ENCODE assay signal across 17 cellular contexts in genomic region chrX:79556750-79557149, GRCh38.
DNase-seq lines count a peak whose midpoint lies in the region; ATAC-seq, FAIRE-seq and TF ChIP-seq lines count a peak whose summit lies in the region.
"Had no signal": no experiment of that assay in that cellular context is flagged by ENCODE, and none has a peak within 500 bp of the region (broad histone marks: within the 10 kb centered on the region; RNA-seq: fewer than 3 reads in every experiment).

No MANE protein-coding gene starts in this region.

- H3K9me2 ChIP-seq in SK-N-SH: no peaks in the 10 kb centered on the region

- in situ Hi-C loops in KBM-7 (cut with MboI; ENCODE audit: low pct_unique_long_range_greater_than_20kb, low sequenced_read_pairs): no loop called here

- H3K9ac ChIP-seq in SK-N-SH (no peak overlapping the region), astrocyte (ENCODE audit: low read length) (no peak overlapping the region)

- no peaks in the 10 kb centered on the region for H3K4me1 Mint-ChIP-seq in astrocyte (ENCODE audit: low read depth, unreplicated experiment)
- H3K4me1 Mint-ChIP-seq: CD4-positive, alpha-beta memory T cell had no signal

- no peak overlapping the region for H2AFZ ChIP-seq in SK-N-SH (ENCODE audit: low read depth)
- H2AFZ ChIP-seq in astrocyte (ENCODE audit: low read depth, low read length): no peak overlapping the region

- H3K79me2 ChIP-seq in SK-N-SH (ENCODE audit: insufficient read depth) (no peaks in the 10 kb centered on the region), astrocyte (ENCODE audit: insufficient read depth, low read length) (no peaks in the 10 kb centered on the region)

- no peak overlapping the region for H3K4me3 Mint-ChIP-seq in astrocyte (ENCODE audit: unreplicated experiment)
- H3K4me3 Mint-ChIP-seq: CD4-positive, alpha-beta memory T cell; HFFc6 had no signal

- peak overlapping the region in 1 of 2 experiments; percentile 48; a peak in 2 of 4 replicates for H3K27ac ChIP-seq in SK-N-SH (ENCODE audit: low read depth in 2 of 2, low read length in 1 of 2)
- H3K27ac ChIP-seq in astrocyte (ENCODE audit: low read depth, low read length): no peak overlapping the region
- H3K27ac ChIP-seq: 22Rv1, C4-2B had no signal

- no peaks in the 10 kb centered on the region; a peak in 1 of 4 replicates for H3K4me1 ChIP-seq in SK-N-SH (ENCODE audit: control insufficient read depth in 1 of 2, insufficient read depth in 2 of 2, low read depth in 1 of 2, low read length in 1 of 2)
- H3K4me1 ChIP-seq in astrocyte (ENCODE audit: insufficient read depth, low read length): no peaks in the 10 kb centered on the region

- no peak for ATAC-seq in SK-N-SH treated with all-trans-retinoic acid at 6 μM for 48 hours

- TF ChIP-seq RAD21 in SK-N-SH (IDR thresholded peaks at IDR 0.05; ENCODE audit: low read length): no peak

- CTCF ChIA-PET in SK-N-SH (lab: Yijun Ruan, JAX): no interaction called here

- no peak for DNase-seq in SK-N-SH
- DNase-seq in KBM-7: peak; percentile 4
- DNase-seq in astrocyte (ENCODE audit: low read depth): no peak
- DNase-seq in putamen (ENCODE audit: low spot score): peak; percentile 55
- DNase-seq in NCI-H2227 (lab: John Stamatoyannopoulos, UW; ENCODE audit: unreplicated experiment): no peak
- DNase-seq in glomerular visceral epithelial cell (ENCODE audit: extremely low spot score): no peak
- DNase-seq in NCI-H2107 treated with DMSO at 0.1 percent for 48 hours (lab: John Stamatoyannopoulos, UW; ENCODE audit: unreplicated experiment): no peak
- DNase-seq: AML-193; CD4-positive, alpha-beta memory T cell; COR-L47; DMS53; GF-D8; HCEC 1CT; HFFc6 had no signal

- H3K36me3 ChIP-seq in SK-N-SH (replicated peaks in 1 of 2; ENCODE audit: control insufficient read depth in 1 of 2, insufficient read depth in 2 of 2, low read length in 1 of 2): no peaks in the 10 kb centered on the region
- no peaks in the 10 kb centered on the region for H3K36me3 ChIP-seq in astrocyte (ENCODE audit: insufficient read depth, low read length)

- H3K4me3 ChIP-seq in SK-N-SH (ENCODE audit: low read depth in 2 of 2, low read length in 1 of 2): no peak overlapping the region
- H3K4me3 ChIP-seq in astrocyte (ENCODE audit: insufficient read depth, low read depth, low read length): no peak overlapping the region

- POLR2A ChIA-PET in SK-N-SH (lab: Yijun Ruan, JAX): no interaction called here

- H3K27me3 ChIP-seq in SK-N-SH (ENCODE audit: insufficient read depth) (no peaks in the 10 kb centered on the region), astrocyte (ENCODE audit: insufficient read depth, low read length) (no peaks in the 10 kb centered on the region)

- TF ChIP-seq EP300 in SK-N-SH (IDR thresholded peaks at IDR 0.05; ENCODE audit: borderline replicate concordance in 1 of 2, low read depth in 1 of 2, low read length in 1 of 2): no peak

- TF ChIP-seq CTCF in SK-N-SH (IDR thresholded peaks at IDR 0.05) (no peak), astrocyte (IDR thresholded peaks at IDR 0.05; ENCODE audit: insufficient read depth, low read depth, low read length) (no peak)

- peak; percentile 80 for FAIRE-seq in astrocyte (lab: Jason Lieb, UNC)

- H3K9me3 ChIP-seq in SK-N-SH (no peaks in the 10 kb centered on the region), astrocyte (ENCODE audit: insufficient read depth, low read depth, low read length) (no peaks in the 10 kb centered on the region)

- H4K20me1 ChIP-seq in SK-N-SH (ENCODE audit: insufficient read depth) (no peaks in the 10 kb centered on the region), astrocyte (ENCODE audit: insufficient read depth, low read length) (no peaks in the 10 kb centered on the region)

- no peaks in the 10 kb centered on the region for H3K36me3 Mint-ChIP-seq in astrocyte (ENCODE audit: low read depth, unreplicated experiment)
- H3K36me3 Mint-ChIP-seq: CD4-positive, alpha-beta memory T cell had no signal

- H3K9me3 Mint-ChIP-seq in astrocyte (ENCODE audit: unreplicated experiment): no peaks in the 10 kb centered on the region
- H3K9me3 Mint-ChIP-seq: HFFc6 had no signal

- H3K27ac Mint-ChIP-seq in astrocyte (ENCODE audit: unreplicated experiment): no peak overlapping the region
- H3K27ac Mint-ChIP-seq: CD4-positive, alpha-beta memory T cell; HFFc6 had no signal

- H3F3A ChIP-seq in SK-N-SH (replicated peaks; ENCODE audit: insufficient read depth): no peaks in the 10 kb centered on the region

- 2% methylated on average over 2 of the region's 2 CpGs for WGBS in SK-N-SH (ENCODE audit: low lambda C conversion rate)

- H3K4me2 ChIP-seq in SK-N-SH: no peak overlapping the region
- no peak overlapping the region for H3K4me2 ChIP-seq in astrocyte (ENCODE audit: low read length)

- H3K27me3 Mint-ChIP-seq in astrocyte (ENCODE audit: low read depth, unreplicated experiment): peaks cover 2% of the 10 kb centered on the region

TF ChIP-seq in SK-N-SH treated with all-trans-retinoic acid at 6 μM for 48 hours, 23 proteins besides CTCF, POLR2A, EP300 and RAD21:
- no peak for TF ChIP-seq ZNF565 (CRISPR knock-in tag; conservative IDR thresholded peaks at IDR 0.05; ENCODE audit: low read depth)
- TF ChIP-seq ZFP3 (CRISPR knock-in tag; IDR thresholded peaks at IDR 0.05): no peak
- peak; percentile 36; the same call in 1 of the 2 replicates for TF ChIP-seq CREB5 (CRISPR knock-in tag; IDR thresholded peaks at IDR 0.05; ENCODE audit: low read depth)
- TF ChIP-seq, protein P1, sequence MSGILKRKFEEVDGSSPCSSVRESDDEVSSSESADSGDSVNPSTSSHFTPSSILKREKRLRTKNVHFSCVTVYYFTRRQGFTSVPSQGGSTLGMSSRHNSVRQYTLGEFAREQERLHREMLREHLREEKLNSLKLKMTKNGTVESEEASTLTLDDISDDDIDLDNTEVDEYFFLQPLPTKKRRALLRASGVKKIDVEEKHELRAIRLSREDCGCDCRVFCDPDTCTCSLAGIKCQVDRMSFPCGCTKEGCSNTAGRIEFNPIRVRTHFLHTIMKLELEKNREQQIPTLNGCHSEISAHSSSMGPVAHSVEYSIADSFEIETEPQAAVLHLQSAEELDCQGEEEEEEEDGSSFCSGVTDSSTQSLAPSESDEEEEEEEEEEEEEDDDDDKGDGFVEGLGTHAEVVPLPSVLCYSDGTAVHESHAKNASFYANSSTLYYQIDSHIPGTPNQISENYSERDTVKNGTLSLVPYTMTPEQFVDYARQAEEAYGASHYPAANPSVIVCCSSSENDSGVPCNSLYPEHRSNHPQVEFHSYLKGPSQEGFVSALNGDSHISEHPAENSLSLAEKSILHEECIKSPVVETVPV (CRISPR knock-in tag; IDR thresholded peaks at IDR 0.05): peak; percentile 64; the same call in 1 of the 2 replicates
- 0 out of 2 replicates have a peak, but pooled peaks have one; percentile 32 for TF ChIP-seq ESRRG (CRISPR knock-in tag; IDR thresholded peaks at IDR 0.05)
- no peak for TF ChIP-seq BACH2 (CRISPR knock-in tag; IDR thresholded peaks at IDR 0.05; ENCODE audit: borderline replicate concordance)
- TF ChIP-seq TCF4 (CRISPR knock-in tag; IDR thresholded peaks at IDR 0.05; ENCODE audit: borderline replicate concordance): no peak

TF ChIP-seq in SK-N-SH, 30 proteins besides CTCF, POLR2A, EP300 and RAD21:
- TF ChIP-seq MEF2A (IDR thresholded peaks at IDR 0.05; ENCODE audit: borderline replicate concordance, low read depth) (no peak), ELF1 (IDR thresholded peaks at IDR 0.05) (no peak), NFIC (IDR thresholded peaks at IDR 0.05; ENCODE audit: borderline replicate concordance) (no peak), RFX5 (IDR thresholded peaks at IDR 0.05; ENCODE audit: low read length) (no peak), PBX3 (IDR thresholded peaks at IDR 0.05) (no peak), POLR2AphosphoS5 (IDR thresholded peaks at IDR 0.05; ENCODE audit: low read depth, low read length) (no peak), CHD2 (IDR thresholded peaks at IDR 0.05; ENCODE audit: low read length, partially characterized antibody) (no peak), SIN3A (IDR thresholded peaks at IDR 0.05; ENCODE audit: borderline replicate concordance, low read depth, low read length) (no peak), TCF12 (IDR thresholded peaks at IDR 0.05) (no peak), MXI1 (IDR thresholded peaks at IDR 0.05; ENCODE audit: low read depth, low read length) (no peak), RXRA (IDR thresholded peaks at IDR 0.05; ENCODE audit: borderline replicate concordance, low read depth) (no peak), NRF1 (IDR thresholded peaks at IDR 0.05; ENCODE audit: low read depth, low read length) (no peak)
- TF ChIP-seq, protein P2, sequence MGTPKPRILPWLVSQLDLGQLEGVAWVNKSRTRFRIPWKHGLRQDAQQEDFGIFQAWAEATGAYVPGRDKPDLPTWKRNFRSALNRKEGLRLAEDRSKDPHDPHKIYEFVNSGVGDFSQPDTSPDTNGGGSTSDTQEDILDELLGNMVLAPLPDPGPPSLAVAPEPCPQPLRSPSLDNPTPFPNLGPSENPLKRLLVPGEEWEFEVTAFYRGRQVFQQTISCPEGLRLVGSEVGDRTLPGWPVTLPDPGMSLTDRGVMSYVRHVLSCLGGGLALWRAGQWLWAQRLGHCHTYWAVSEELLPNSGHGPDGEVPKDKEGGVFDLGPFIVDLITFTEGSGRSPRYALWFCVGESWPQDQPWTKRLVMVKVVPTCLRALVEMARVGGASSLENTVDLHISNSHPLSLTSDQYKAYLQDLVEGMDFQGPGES (IDR thresholded peaks at IDR 0.05; ENCODE audit: low read depth, low read length): no peak
- TF ChIP-seq, protein P3, sequence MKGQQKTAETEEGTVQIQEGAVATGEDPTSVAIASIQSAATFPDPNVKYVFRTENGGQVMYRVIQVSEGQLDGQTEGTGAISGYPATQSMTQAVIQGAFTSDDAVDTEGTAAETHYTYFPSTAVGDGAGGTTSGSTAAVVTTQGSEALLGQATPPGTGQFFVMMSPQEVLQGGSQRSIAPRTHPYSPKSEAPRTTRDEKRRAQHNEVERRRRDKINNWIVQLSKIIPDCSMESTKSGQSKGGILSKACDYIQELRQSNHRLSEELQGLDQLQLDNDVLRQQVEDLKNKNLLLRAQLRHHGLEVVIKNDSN (IDR thresholded peaks at IDR 0.05; ENCODE audit: borderline replicate concordance, low read depth): no peak

Comparison
In these comparisons a context has a peak if more than half of its experiments do, and no peak if none do; other contexts are left out.
1. DNase-seq: peak in KBM-7 (single experiment) and putamen (single experiment); none in SK-N-SH (single experiment), astrocyte (single experiment), NCI-H2227 (single experiment), glomerular visceral epithelial cell (single experiment) and NCI-H2107 treated with DMSO at 0.1 percent for 48 hours (single experiment).